25 cellular contexts compared by ENCODE assay signal in genomic region chr14:63375772-63376171, GRCh38. TPM values are rescaled to one million over a fixed set of nuclear protein-coding genes. Genes with fewer than 3 reads are reported as not detected.
A peak's percentile ranks its signal among the peaks of the same experiment; 100 is the strongest.
DNase-seq lines count a peak whose midpoint lies in the region; ATAC-seq, FAIRE-seq and TF ChIP-seq lines count a peak whose summit lies in the region.
"Had no signal": no experiment of that assay in that cellular context is flagged by ENCODE, and none has a peak within 500 bp of the region (broad histone marks: within the 10 kb centered on the region; RNA-seq: fewer than 3 reads in every experiment).

No MANE protein-coding gene starts in this region.

- H3K4me3 Mint-ChIP-seq in astrocyte (ENCODE audit: unreplicated experiment): no peak overlapping the region
- H3K4me3 Mint-ChIP-seq: effector memory CD8-positive, alpha-beta T cell; T-cell had no signal

- no peaks in the 10 kb centered on the region for H3K27me3 Mint-ChIP-seq in astrocyte (ENCODE audit: low read depth, unreplicated experiment)
- H3K27me3 Mint-ChIP-seq: effector memory CD8-positive, alpha-beta T cell; T-cell had no signal

- no peaks in the 10 kb centered on the region for H3K9me3 Mint-ChIP-seq in astrocyte (ENCODE audit: unreplicated experiment)
- H3K9me3 Mint-ChIP-seq: effector memory CD8-positive, alpha-beta T cell had no signal

- no peak overlapping the region for H3K9ac ChIP-seq in astrocyte (ENCODE audit: low read length)

- H3K27ac Mint-ChIP-seq in astrocyte (ENCODE audit: unreplicated experiment): no peak overlapping the region
- H3K27ac Mint-ChIP-seq: effector memory CD8-positive, alpha-beta T cell; T-cell had no signal

- no peak overlapping the region for H3K27ac ChIP-seq in astrocyte (ENCODE audit: low read depth, low read length)
- no peak overlapping the region for H3K27ac ChIP-seq in foreskin keratinocyte
- H3K27ac ChIP-seq: spleen, WERI-Rb-1 had no signal

- H2AFZ ChIP-seq in astrocyte (ENCODE audit: low read depth, low read length): no peak overlapping the region

- no peak for TF ChIP-seq CTCF in AG09309 (IDR thresholded peaks at IDR 0.05; ENCODE audit: control insufficient read depth, insufficient read depth, low read depth, low read length, missing control alignments)
- TF ChIP-seq CTCF in astrocyte (IDR thresholded peaks at IDR 0.05; ENCODE audit: insufficient read depth, low read depth, low read length): no peak
- TF ChIP-seq CTCF in foreskin keratinocyte (conservative IDR thresholded peaks at IDR 0.05): no peak

- H3K4me1 ChIP-seq in astrocyte (ENCODE audit: insufficient read depth, low read length): no peaks in the 10 kb centered on the region
- H3K4me1 ChIP-seq in foreskin keratinocyte: no peaks in the 10 kb centered on the region
- H3K4me1 ChIP-seq: spleen had no signal

- H3K36me3 ChIP-seq in astrocyte (ENCODE audit: insufficient read depth, low read length): peaks cover 10% of the 10 kb centered on the region

- H3K4me2 ChIP-seq in astrocyte (ENCODE audit: low read length): no peak overlapping the region

- FAIRE-seq in HTR-8/SVneo (lab: Jason Lieb, UNC) (peak; percentile 93), astrocyte (lab: Jason Lieb, UNC) (no peak)

- H3K4me3 ChIP-seq in AG09309 (ENCODE audit: control insufficient read depth, low read depth, low read length) (no peak overlapping the region), astrocyte (ENCODE audit: insufficient read depth, low read depth, low read length) (no peak overlapping the region)
- H3K4me3 ChIP-seq: spleen had no signal

- no peaks in the 10 kb centered on the region for H3K9me3 ChIP-seq in astrocyte (ENCODE audit: insufficient read depth, low read depth, low read length)

- DNase-seq in AG09309 (ENCODE audit: low read depth) (peak; percentile 1), HTR-8/SVneo (ENCODE audit: insufficient read length, low spot score) (no peak), astrocyte (ENCODE audit: low read depth) (peak; percentile 20), foreskin keratinocyte (peak; percentile 18 to 45), SHP77 treated with DMSO at 0.1 percent for 48 hours (lab: John Stamatoyannopoulos, UW) (no peak)
- DNase-seq: activated CD4-positive, alpha-beta T cell treated with anti-CD3 and anti-CD28 coated beads, Interleukin-2, amount 50 U/mL, for 48 hours; activated naive CD4-positive, alpha-beta T cell; C1 segment of cervical spinal cord; DMS 273 treated with DMSO at 0.1 percent for 48 hours; effector memory CD8-positive, alpha-beta T cell; Kasumi-1; midbrain; NCI-H1105; NCI-H2081 treated with DMSO at 0.1 percent for 48 hours; NCI-H524 treated with DMSO at 0.1 percent for 48 hours; SIG-M5; spleen; T-cell; WERI-Rb-1 had no signal

- H3K27me3 ChIP-seq in astrocyte (ENCODE audit: insufficient read depth, low read length) (no peaks in the 10 kb centered on the region), foreskin keratinocyte (no peaks in the 10 kb centered on the region)
- H3K27me3 ChIP-seq: spleen had no signal

- H3K36me3 Mint-ChIP-seq in astrocyte (ENCODE audit: low read depth, unreplicated experiment): peaks cover 6% of the 10 kb centered on the region

- H4K20me1 ChIP-seq in astrocyte (ENCODE audit: insufficient read depth, low read length): no peaks in the 10 kb centered on the region

- ATAC-seq in foreskin keratinocyte (peak; percentile 23), GM18868 (IDR thresholded peaks at IDR 0.05; ENCODE audit: unreplicated experiment) (no peak), GM19397 (IDR thresholded peaks at IDR 0.05; ENCODE audit: unreplicated experiment) (no peak), HG02763 (IDR thresholded peaks at IDR 0.05; ENCODE audit: unreplicated experiment) (no peak)
- ATAC-seq: effector memory CD8-positive, alpha-beta T cell; T-cell had no signal

- H3K4me1 Mint-ChIP-seq in astrocyte (ENCODE audit: low read depth, unreplicated experiment): no peaks in the 10 kb centered on the region
- H3K4me1 Mint-ChIP-seq: T-cell had no signal

- H3K79me2 ChIP-seq in astrocyte (ENCODE audit: insufficient read depth, low read length): no peaks in the 10 kb centered on the region

RNA-seq across cellular contexts. Expression of gene GPHB5, which starts 57.0 kb away (rescaled TPM):
- total RNA-seq in astrocyte (not detected in 2 replicates), foreskin keratinocyte (not detected in 2 replicates)
- not detected in 2 replicates for polyA plus RNA-seq in foreskin keratinocyte
- total RNA-seq: chondrocyte, pulmonary artery endothelial cell, spleen, T-cell had no signal
- polyA plus RNA-seq: neural cell, spleen had no signal

Comparison
In these comparisons a context has a peak if more than half of its experiments do, and no peak if none do; other contexts are left out.
1. DNase-seq: peak in AG09309 (single experiment), astrocyte (single experiment) and foreskin keratinocyte (2 of 2); none in HTR-8/SVneo (single experiment) and SHP77 treated with DMSO at 0.1 percent for 48 hours (single experiment).